ENCODE assay signal across 8 cellular contexts in genomic region chr11:74325649-74326645, GRCh38. TPM values are rescaled to one million over a fixed set of nuclear protein-coding genes. Genes with fewer than 3 reads are reported as not detected.
A peak's percentile ranks its signal among the peaks of the same experiment; 100 is the strongest.
DNase-seq lines count a peak whose midpoint lies in the region; ATAC-seq and TF ChIP-seq lines count a peak whose summit lies in the region.
"Had no signal": no experiment of that assay in that cellular context is flagged by ENCODE, and none has a peak within 500 bp of the region (broad histone marks: within the 10 kb centered on the region; RNA-seq: fewer than 3 reads in every experiment).

No MANE protein-coding gene starts in this region.

- H3K9me3 ChIP-seq in lung (ENCODE audit: control insufficient read depth in 2 of 2, insufficient read depth in 1 of 2, low read length in 1 of 2): no peaks in the 10 kb centered on the region
- no peaks in the 10 kb centered on the region for H3K9me3 ChIP-seq in upper lobe of left lung

- TF ChIP-seq EP300 in upper lobe of left lung (IDR thresholded peaks at IDR 0.05): peak in 1 of 4 donors; percentile 54

- peak; percentile 88 for DNase-seq in NCI-H1694 treated with DMSO at 0.1 percent for 48 hours (lab: John Stamatoyannopoulos, UW)
- DNase-seq in cerebellum (ENCODE audit: low spot score): peak; percentile 84
- DNase-seq in lung (ENCODE audit: low spot score): peak; percentile 67
- peak in 1 of 2 donors; percentile 89 for DNase-seq in upper lobe of left lung
- no peak for DNase-seq in OCI-M1 (lab: John Stamatoyannopoulos, UW)

- no peak for TF ChIP-seq POLR2A in upper lobe of left lung (IDR thresholded peaks at IDR 0.05)

- no peaks in the 10 kb centered on the region for H3K36me3 ChIP-seq in lung (ENCODE audit: control insufficient read depth in 2 of 2, insufficient read depth in 2 of 2, low read length in 2 of 2)
- H3K36me3 ChIP-seq in upper lobe of left lung: no peaks in the 10 kb centered on the region

- H3K4me3 ChIP-seq in lung (no peak overlapping the region), upper lobe of left lung (no peak overlapping the region)

- TF ChIP-seq CTCF in lung (IDR thresholded peaks at IDR 0.05; ENCODE audit: control extremely low read depth, extremely low read depth) (no peak), upper lobe of left lung (IDR thresholded peaks at IDR 0.05) (no peak)

- peaks cover 10 to 21% of the 10 kb centered on the region in 2 donors for H3K4me1 ChIP-seq in lung (ENCODE audit: control insufficient read depth in 2 of 2, insufficient read depth in 2 of 2, low read length in 2 of 2)
- H3K4me1 ChIP-seq in upper lobe of left lung: peaks cover 16 to 26% (median 18%) of the 10 kb centered on the region in 4 donors

- H3K27me3 ChIP-seq in lung (ENCODE audit: control insufficient read depth, insufficient read depth) (no peaks in the 10 kb centered on the region), upper lobe of left lung (no peaks in the 10 kb centered on the region)

- WGBS in lung, 2 donors: 56 to 75% methylated on average over 7 of the region's 7 CpGs
- 61 to 70% methylated on average over 7 of the region's 7 CpGs for WGBS in upper lobe of left lung, 2 donors

- H3K27ac ChIP-seq in lung (ENCODE audit: low read depth in 1 of 2, low read length in 1 of 2) (peak overlapping the region in 1 of 2 donors; percentile 13), upper lobe of left lung (no peak overlapping the region)
- H3K27ac ChIP-seq: KMS-11 had no signal

- peak; percentile 66 for ATAC-seq in lung (ENCODE audit: insufficient read depth, low FRiP score)
- ATAC-seq in upper lobe of left lung (ENCODE audit: low FRiP score in 2 of 2): peak; percentile 73
- no peak for ATAC-seq in HG03045 (IDR thresholded peaks at IDR 0.05; ENCODE audit: unreplicated experiment)
- ATAC-seq in GM21381 (IDR thresholded peaks at IDR 0.05; ENCODE audit: unreplicated experiment): no peak

RNA-seq across cellular contexts. Expression of gene P4HA3, which starts 14.5 kb away (rescaled TPM):
- total RNA-seq in cerebellum: 0.45 TPM
- total RNA-seq in lung: 1 to 10 TPM in 1 of 2 donors, under 1 TPM in 1; 0.40 to 3.3 TPM
- 1 to 10 TPM in 1 of 2 donors, under 1 TPM in 1; 0.89 to 1.1 TPM for polyA plus RNA-seq in lung
- total RNA-seq in upper lobe of left lung: 1 to 10 TPM in 1 of 6 donors, under 1 TPM in 3, not detected in 2; 0.22 to 1.6 (median 0.64) TPM

Comparison
In these comparisons a context has a peak if more than half of its experiments do, and no peak if none do; other contexts are left out.
1. ATAC-seq: peak in lung (single experiment) and upper lobe of left lung (2 of 2); none in HG03045 (single experiment) and GM21381 (single experiment).